In the genomic region with DNA sequence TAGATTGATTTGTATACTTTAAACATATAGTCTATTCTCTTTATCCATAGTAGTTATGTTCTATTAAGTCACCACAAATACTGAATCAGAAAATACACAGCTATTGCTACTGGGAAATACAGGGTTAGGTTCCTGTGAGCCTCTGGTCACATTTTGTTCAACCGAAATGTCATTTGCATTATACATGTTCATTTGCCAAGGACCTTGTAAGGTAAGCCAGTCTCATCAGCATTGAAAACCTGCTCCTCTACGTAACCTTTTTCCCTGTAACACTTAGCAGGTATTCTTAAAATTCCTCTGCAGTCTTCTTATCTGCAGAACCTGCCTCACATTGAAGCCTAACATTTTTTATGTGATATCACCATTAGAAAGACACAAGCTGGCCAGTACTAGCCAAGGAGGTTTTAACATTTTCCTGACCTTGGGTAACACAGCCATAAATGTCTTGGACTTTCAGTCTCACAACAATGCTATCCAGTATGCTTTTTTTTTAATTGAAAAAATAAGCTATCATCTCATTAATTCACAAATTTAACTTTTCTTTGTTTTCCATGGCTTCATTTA, we compare ENCODE assay signal across 30 cellular contexts.
"Had no signal": no experiment of that assay in that cellular context is flagged by ENCODE, and none has a peak within 500 bp of the region (broad histone marks: within the 10 kb centered on the region; RNA-seq: fewer than 3 reads in every experiment).

No MANE protein-coding gene starts in this region.

- ATAC-seq: activated CD4-positive, alpha-beta T cell treated with anti-CD3 and anti-CD28 coated beads for 36 hours; activated CD8-positive, alpha-beta memory T cell treated with anti-CD3 and anti-CD28 coated beads, Interleukin-2, amount 10 ng/mL, durations not matched to agents 7 days and 5 days; activated CD8-positive, alpha-beta T cell treated with anti-CD3 and anti-CD28 coated beads, Interleukin-2, amount 10 ng/mL, durations not matched to agents 7 days and 5 days; activated naive CD8-positive, alpha-beta T cell treated with anti-CD3 and anti-CD28 coated beads, Interleukin-2, amount 50 U/mL, for 24 hours; body of pancreas; esophagus mucosa had no signal

- H3K27me3 ChIP-seq: adrenal gland, body of pancreas, dorsolateral prefrontal cortex had no signal

- H3K36me3 ChIP-seq: adrenal gland had no signal

- H3K4me1 ChIP-seq: adrenal gland, body of pancreas had no signal

- H3K36me3 Mint-ChIP-seq: activated CD4-positive, alpha-beta memory T cell treated with anti-CD3 and anti-CD28 coated beads for 36 hours; activated CD8-positive, alpha-beta memory T cell treated with anti-CD3 and anti-CD28 coated beads, Interleukin-2, amount 10 ng/mL, durations not matched to agents 7 days and 5 days; activated naive CD4-positive, alpha-beta T cell treated with anti-CD3 and anti-CD28 coated beads, Interleukin-2, amount 50 U/mL, for 24 hours; activated naive CD8-positive, alpha-beta T cell treated with anti-CD3 and anti-CD28 coated beads for 36 hours had no signal

- H3K9me3 ChIP-seq: adrenal gland, body of pancreas had no signal

- H3K4me3 Mint-ChIP-seq: activated CD4-positive, alpha-beta memory T cell treated with anti-CD3 and anti-CD28 coated beads for 36 hours; activated CD4-positive, alpha-beta T cell treated with anti-CD3 and anti-CD28 coated beads for 36 hours; activated CD4-positive, alpha-beta T cell treated with anti-CD3 and anti-CD28 coated beads, Interleukin-2, amount 10 ng/mL, durations not matched to agents 24 days and 14 days; activated CD8-positive, alpha-beta memory T cell treated with anti-CD3 and anti-CD28 coated beads, Interleukin-2, amount 10 ng/mL, durations not matched to agents 7 days and 5 days; activated CD8-positive, alpha-beta T cell treated with anti-CD3 and anti-CD28 coated beads, Interleukin-2, amount 10 ng/mL, durations not matched to agents 7 days and 5 days; activated naive CD4-positive, alpha-beta T cell treated with anti-CD3 and anti-CD28 coated beads for 36 hours; activated naive CD4-positive, alpha-beta T cell treated with anti-CD3 and anti-CD28 coated beads, Interleukin-2, amount 50 U/mL, for 24 hours; activated naive CD8-positive, alpha-beta T cell treated with anti-CD3 and anti-CD28 coated beads for 36 hours; activated naive CD8-positive, alpha-beta T cell treated with anti-CD3 and anti-CD28 coated beads, Interleukin-2, amount 50 U/mL, for 24 hours; activated T-helper 1 cell treated with anti-CD3 and anti-CD28 coated beads, Interleukin-12 subunit alpha, Interleukin-12 subunit beta, Interleukin-2, Interleukin-4 antibody, amounts not matched to agents 30 ng/mL and 10 ng/mL and 1 ng/mL, durations not matched to agents 14 hours and 24 hours and 36 hours; central memory CD8-positive, alpha-beta T cell; dendritic cell treated with granulocyte-macrophage colony-stimulating factor and Interleukin-4, amounts not matched to agents 40 ng/mL and 50 ng/mL, for 4 days; endodermal cell had no signal

- H3K27ac ChIP-seq: adrenal gland, body of pancreas, dorsolateral prefrontal cortex had no signal

- H3K4me1 Mint-ChIP-seq: activated CD4-positive, alpha-beta T cell treated with anti-CD3 and anti-CD28 coated beads for 36 hours; activated CD4-positive, alpha-beta T cell treated with anti-CD3 and anti-CD28 coated beads, Interleukin-2, amount 10 ng/mL, durations not matched to agents 24 days and 14 days; activated CD8-positive, alpha-beta memory T cell treated with anti-CD3 and anti-CD28 coated beads, Interleukin-2, amount 10 ng/mL, durations not matched to agents 7 days and 5 days; activated naive CD4-positive, alpha-beta T cell treated with anti-CD3 and anti-CD28 coated beads, Interleukin-2, amount 50 U/mL, for 24 hours; activated naive CD8-positive, alpha-beta T cell treated with anti-CD3 and anti-CD28 coated beads for 36 hours; activated naive CD8-positive, alpha-beta T cell treated with anti-CD3 and anti-CD28 coated beads, Interleukin-2, amount 50 U/mL, for 24 hours; central memory CD8-positive, alpha-beta T cell; endodermal cell had no signal

- H3K4me3 ChIP-seq: adrenal gland, body of pancreas, coronary artery, dorsolateral prefrontal cortex had no signal

- H3K27ac Mint-ChIP-seq: activated CD4-positive, alpha-beta memory T cell treated with anti-CD3 and anti-CD28 coated beads for 36 hours; activated CD4-positive, alpha-beta T cell treated with anti-CD3 and anti-CD28 coated beads for 36 hours; activated CD4-positive, alpha-beta T cell treated with anti-CD3 and anti-CD28 coated beads, Interleukin-2, amount 10 ng/mL, durations not matched to agents 24 days and 14 days; activated CD8-positive, alpha-beta memory T cell treated with anti-CD3 and anti-CD28 coated beads, Interleukin-2, amount 10 ng/mL, durations not matched to agents 7 days and 5 days; activated CD8-positive, alpha-beta T cell treated with anti-CD3 and anti-CD28 coated beads, Interleukin-2, amount 10 ng/mL, durations not matched to agents 7 days and 5 days; activated naive CD4-positive, alpha-beta T cell treated with anti-CD3 and anti-CD28 coated beads for 36 hours; activated naive CD4-positive, alpha-beta T cell treated with anti-CD3 and anti-CD28 coated beads, Interleukin-2, amount 50 U/mL, for 24 hours; activated naive CD8-positive, alpha-beta T cell treated with anti-CD3 and anti-CD28 coated beads for 36 hours; activated naive CD8-positive, alpha-beta T cell treated with anti-CD3 and anti-CD28 coated beads, Interleukin-2, amount 50 U/mL, for 24 hours; activated T-helper 1 cell treated with anti-CD3 and anti-CD28 coated beads, Interleukin-12 subunit alpha, Interleukin-12 subunit beta, Interleukin-2, Interleukin-4 antibody, amounts not matched to agents 30 ng/mL and 10 ng/mL and 1 ng/mL, durations not matched to agents 14 hours and 24 hours and 36 hours; activated T-helper 2 cell treated with anti-CD3 and anti-CD28 coated beads, Interferon-gamma antibody, Interleukin-2, Interleukin-4, amounts not matched to agents 10 μg/mL and 5 μg/mL and 100 μg/mL, durations not matched to agents 14 hours and 24 hours and 36 hours; dendritic cell treated with granulocyte-macrophage colony-stimulating factor and Interleukin-4, amounts not matched to agents 40 ng/mL and 50 ng/mL, for 4 days; endodermal cell had no signal

- DNase-seq: activated CD4-positive, alpha-beta memory T cell treated with anti-CD3 and anti-CD28 coated beads for 36 hours; activated CD4-positive, alpha-beta T cell treated with anti-CD3 and anti-CD28 coated beads for 36 hours; activated CD4-positive, alpha-beta T cell treated with anti-CD3 and anti-CD28 coated beads, Interleukin-2, amount 10 ng/mL, durations not matched to agents 24 days and 14 days; activated CD4-positive, CD25-positive, alpha-beta regulatory T cell; activated CD4-positive, CD25-positive, alpha-beta regulatory T cell treated with anti-CD3 and anti-CD28 coated beads, Interleukin-2, amount 50 U/mL, for 72 hours; activated CD8-positive, alpha-beta memory T cell treated with anti-CD3 and anti-CD28 coated beads, Interleukin-2, amount 10 ng/mL, durations not matched to agents 7 days and 5 days; activated CD8-positive, alpha-beta memory T cell treated with anti-CD3 and anti-CD28 coated beads, Interleukin-2, amount 50 U/mL, for 4 hours; activated CD8-positive, alpha-beta T cell treated with anti-CD3 and anti-CD28 coated beads, Interleukin-2, amount 10 ng/mL, durations not matched to agents 7 days and 5 days; activated effector memory CD4-positive, alpha-beta T cell treated with anti-CD3 and anti-CD28 coated beads, Interleukin-2, amount 50 U/mL, for 16 hours; activated naive CD4-positive, alpha-beta T cell treated with anti-CD3 and anti-CD28 coated beads for 36 hours; activated naive CD8-positive, alpha-beta T cell treated with anti-CD3 and anti-CD28 coated beads for 36 hours; activated naive CD8-positive, alpha-beta T cell treated with anti-CD3 and anti-CD28 coated beads, Interleukin-2, amount 50 U/mL, for 24 hours; activated T-cell treated with anti-CD3 and anti-CD28 coated beads, Interleukin-2, amount 50 U/mL, for 1 hour; activated T-cell treated with anti-CD3 and anti-CD28 coated beads, Interleukin-2, amount 50 U/mL, for 48 hours; adrenal gland; amygdala; aorta; body of pancreas; dorsolateral prefrontal cortex; effector memory CD4-positive, alpha-beta T cell; endodermal cell; foreskin fibroblast; T-helper 2 cell had no signal

- H3K9me3 Mint-ChIP-seq: activated CD4-positive, alpha-beta T cell treated with anti-CD3 and anti-CD28 coated beads, Interleukin-2, amount 10 ng/mL, durations not matched to agents 24 days and 14 days; activated T-helper 1 cell treated with anti-CD3 and anti-CD28 coated beads, Interleukin-12 subunit alpha, Interleukin-12 subunit beta, Interleukin-2, Interleukin-4 antibody, amounts not matched to agents 30 ng/mL and 10 ng/mL and 1 ng/mL, durations not matched to agents 14 hours and 24 hours and 36 hours; dendritic cell treated with granulocyte-macrophage colony-stimulating factor and Interleukin-4, amounts not matched to agents 40 ng/mL and 50 ng/mL, for 4 days; endodermal cell had no signal
